Comparison of ENCODE assay signal across 23 cellular contexts in genomic region chr19:12272980-12273901, GRCh38. TPM values are rescaled to one million over a fixed set of nuclear protein-coding genes. Genes with fewer than 3 reads are reported as not detected.
DNase-seq lines count a peak whose midpoint lies in the region; ATAC-seq and TF ChIP-seq lines count a peak whose summit lies in the region.
"Had no signal": no experiment of that assay in that cellular context is flagged by ENCODE, and none has a peak within 500 bp of the region (broad histone marks: within the 10 kb centered on the region; RNA-seq: fewer than 3 reads in every experiment).

No MANE protein-coding gene starts in this region.

- DNase-seq in right cardiac atrium (no peak), cardiac septum (ENCODE audit: low spot score) (no peak), astrocyte of the spinal cord (ENCODE audit: low read depth, low spot score) (peak; percentile 8), SK-N-SH (no peak), DMS153 treated with DMSO at 0.1 percent for 48 hours (lab: John Stamatoyannopoulos, UW; ENCODE audit: unreplicated experiment) (no peak)
- DNase-seq in activated CD4-positive, alpha-beta T cell treated with anti-CD3 and anti-CD28 coated beads, Interleukin-2, amount 10 ng/mL, durations not matched to agents 7 days and 5 days = no peak
- DNase-seq: activated CD4-positive, alpha-beta memory T cell treated with anti-CD3 and anti-CD28 coated beads for 36 hours; activated CD8-positive, alpha-beta memory T cell treated with anti-CD3 and anti-CD28 coated beads, Interleukin-2, amount 50 U/mL, for 48 hours; activated naive CD8-positive, alpha-beta T cell treated with anti-CD3 and anti-CD28 coated beads for 36 hours; AML-193; body of pancreas; DND-41; effector memory CD8-positive, alpha-beta T cell; esophagus squamous epithelium; lower lobe of right lung; NCI-H146; NCI-H526 treated with DMSO at 0.1 percent for 48 hours; psoas muscle; stimulated activated CD4-positive, alpha-beta T cell treated with anti-CD3 and anti-CD28 coated beads, Interleukin-1b, Interleukin-23, amount 100 ng/mL, for 48 hours had no signal

- H2AFZ ChIP-seq in SK-N-SH (ENCODE audit: low read depth) = no peak overlapping the region

- TF ChIP-seq CTCF in astrocyte of the spinal cord (IDR thresholded peaks at IDR 0.05; ENCODE audit: low read depth, low read length) (no peak), SK-N-SH (IDR thresholded peaks at IDR 0.05) (no peak)

- in situ Hi-C loops in astrocyte of the spinal cord (cut with HindIII; ENCODE audit: low sequenced_read_pairs) = no loop called here

- H3K4me2 ChIP-seq in SK-N-SH = no peak overlapping the region

- CTCF ChIA-PET in SK-N-SH (lab: Yijun Ruan, JAX) = no interaction called here
- CTCF ChIA-PET in activated CD4-positive, alpha-beta T cell treated with anti-CD3 and anti-CD28 coated beads, Interleukin-2, amount 10 ng/mL, durations not matched to agents 7 days and 5 days (lab: Charles Lee) = interaction anchor here (0.6 kb wide), 1 partner anchor 21 kb away, joined by 3 read pairs; no protein-coding TSS in a partner anchor

- H3K36me3 ChIP-seq in iPS-20b (ENCODE audit: insufficient read depth, low read depth, low read length) (peaks cover 55% of the 10 kb centered on the region), subcutaneous abdominal adipose tissue (ENCODE audit: control insufficient read depth in 5 of 5, insufficient read depth in 5 of 5, low read length in 5 of 5) (peaks cover 37 to 57% (median 52%) of the 10 kb centered on the region in 5 donors), SK-N-SH (replicated peaks in 1 of 2; ENCODE audit: control insufficient read depth in 1 of 2, insufficient read depth in 2 of 2, low read length in 1 of 2) (peaks cover 24 to 67% of the 10 kb centered on the region in 2 experiments)

- H3K27me3 Mint-ChIP-seq in activated CD4-positive, alpha-beta T cell treated with anti-CD3 and anti-CD28 coated beads, Interleukin-2, amount 10 ng/mL, durations not matched to agents 7 days and 5 days = no peaks in the 10 kb centered on the region
- H3K27me3 Mint-ChIP-seq: activated CD4-positive, alpha-beta memory T cell treated with anti-CD3 and anti-CD28 coated beads for 36 hours; activated naive CD8-positive, alpha-beta T cell treated with anti-CD3 and anti-CD28 coated beads for 36 hours; effector memory CD8-positive, alpha-beta T cell had no signal

- no peak for ATAC-seq in right cardiac atrium
- ATAC-seq: body of pancreas; effector memory CD8-positive, alpha-beta T cell; lower lobe of right lung; psoas muscle; WTC11 had no signal

- H3K9me2 ChIP-seq in SK-N-SH = no peaks in the 10 kb centered on the region

- H3K27ac ChIP-seq in right cardiac atrium (ENCODE audit: low read length) (no peak overlapping the region), iPS-20b (ENCODE audit: low read length) (no peak overlapping the region), subcutaneous abdominal adipose tissue (ENCODE audit: low read depth, low read length) (no peak overlapping the region), SK-N-SH (ENCODE audit: low read depth in 2 of 2, low read length in 1 of 2) (no peak overlapping the region)
- H3K27ac ChIP-seq: body of pancreas, esophagus squamous epithelium, lower lobe of right lung, psoas muscle, suprapubic skin had no signal

- H3F3A ChIP-seq in SK-N-SH (replicated peaks; ENCODE audit: insufficient read depth) = peaks cover 3% of the 10 kb centered on the region

- WGBS in right cardiac atrium = 97% methylated on average over 11 of the region's 11 CpGs
- WGBS in SK-N-SH (ENCODE audit: low lambda C conversion rate) = 86% methylated on average over 11 of the region's 11 CpGs

- H3K4me3 Mint-ChIP-seq in activated CD4-positive, alpha-beta T cell treated with anti-CD3 and anti-CD28 coated beads, Interleukin-2, amount 10 ng/mL, durations not matched to agents 7 days and 5 days = no peak overlapping the region
- H3K4me3 Mint-ChIP-seq: activated CD4-positive, alpha-beta memory T cell treated with anti-CD3 and anti-CD28 coated beads for 36 hours; activated naive CD8-positive, alpha-beta T cell treated with anti-CD3 and anti-CD28 coated beads for 36 hours; effector memory CD8-positive, alpha-beta T cell; WTC11 had no signal

- POLR2A ChIA-PET in SK-N-SH (lab: Yijun Ruan, JAX) = no interaction called here
- POLR2A ChIA-PET in activated CD4-positive, alpha-beta T cell treated with anti-CD3 and anti-CD28 coated beads, Interleukin-2, amount 10 ng/mL, durations not matched to agents 7 days and 5 days (lab: Charles Lee) = no interaction called here

- H3K9ac ChIP-seq in iPS-20b (ENCODE audit: low read depth, low read length) (no peak overlapping the region), subcutaneous abdominal adipose tissue (ENCODE audit: low read length in 5 of 5) (no peak overlapping the region), SK-N-SH (no peak overlapping the region)

- H3K9me3 ChIP-seq in right cardiac atrium (ENCODE audit: control insufficient read depth, low read length) (peaks cover 6% of the 10 kb centered on the region), iPS-20b (ENCODE audit: insufficient read depth, low read depth, low read length) (peaks cover 90% of the 10 kb centered on the region), subcutaneous abdominal adipose tissue (ENCODE audit: control insufficient read depth in 5 of 5, low read length in 5 of 5) (peaks cover 56 to 83% (median 77%) of the 10 kb centered on the region in 5 donors), SK-N-SH (peaks cover 37% of the 10 kb centered on the region)

- H3K4me1 Mint-ChIP-seq in activated CD4-positive, alpha-beta T cell treated with anti-CD3 and anti-CD28 coated beads, Interleukin-2, amount 10 ng/mL, durations not matched to agents 7 days and 5 days = no peaks in the 10 kb centered on the region
- H3K4me1 Mint-ChIP-seq: WTC11 had no signal

- H3K27me3 ChIP-seq in right cardiac atrium (ENCODE audit: control insufficient read depth, insufficient read depth) (no peaks in the 10 kb centered on the region), iPS-20b (ENCODE audit: insufficient read depth, low read length) (no peaks in the 10 kb centered on the region), subcutaneous abdominal adipose tissue (ENCODE audit: control insufficient read depth in 5 of 5, insufficient read depth in 4 of 5, low read length in 5 of 5) (no peaks in the 10 kb centered on the region), SK-N-SH (ENCODE audit: insufficient read depth) (no peaks in the 10 kb centered on the region)
- H3K27me3 ChIP-seq: body of pancreas, esophagus squamous epithelium, suprapubic skin had no signal

- H3K36me3 Mint-ChIP-seq in activated CD4-positive, alpha-beta T cell treated with anti-CD3 and anti-CD28 coated beads, Interleukin-2, amount 10 ng/mL, durations not matched to agents 7 days and 5 days (ENCODE audit: low read depth) = peaks cover 79% of the 10 kb centered on the region

- H4K20me1 ChIP-seq in SK-N-SH (ENCODE audit: insufficient read depth) = no peaks in the 10 kb centered on the region

- H3K27ac Mint-ChIP-seq in activated CD4-positive, alpha-beta T cell treated with anti-CD3 and anti-CD28 coated beads, Interleukin-2, amount 10 ng/mL, durations not matched to agents 7 days and 5 days = no peak overlapping the region
- H3K27ac Mint-ChIP-seq: activated CD4-positive, alpha-beta memory T cell treated with anti-CD3 and anti-CD28 coated beads for 36 hours; activated naive CD8-positive, alpha-beta T cell treated with anti-CD3 and anti-CD28 coated beads for 36 hours; effector memory CD8-positive, alpha-beta T cell; WTC11 had no signal

- TF ChIP-seq RAD21 in SK-N-SH (IDR thresholded peaks at IDR 0.05; ENCODE audit: low read length) = no peak

- TF ChIP-seq EP300 in SK-N-SH (IDR thresholded peaks at IDR 0.05; ENCODE audit: borderline replicate concordance in 1 of 2, low read depth in 1 of 2, low read length in 1 of 2) = no peak

- H3K79me2 ChIP-seq in SK-N-SH (ENCODE audit: insufficient read depth) = peaks cover 23% of the 10 kb centered on the region; the same call in 1 of the 2 replicates

- peak overlapping the region; percentile 5 for H3K4me3 ChIP-seq in right cardiac atrium (ENCODE audit: low read length)
- no peak overlapping the region for H3K4me3 ChIP-seq in astrocyte of the spinal cord (ENCODE audit: low read depth, low read length)
- peak overlapping the region; percentile 35; the same call in 1 of the 2 replicates for H3K4me3 ChIP-seq in iPS-20b (ENCODE audit: low read length)
- H3K4me3 ChIP-seq in subcutaneous abdominal adipose tissue (ENCODE audit: low read depth in 1 of 5, low read length in 5 of 5) = peak overlapping the region; percentile 10 to 66 (median 49)
- peak overlapping the region in 1 of 2 experiments; percentile 17; a peak in 1 of 4 replicates for H3K4me3 ChIP-seq in SK-N-SH (ENCODE audit: low read depth in 2 of 2, low read length in 1 of 2)
- H3K4me3 ChIP-seq: body of pancreas, lower lobe of right lung, psoas muscle, suprapubic skin had no signal

- intact Hi-C loops in right cardiac atrium (cut with DNase I) (no loop called here), cardiac septum (cut with DNase I) (no loop called here)

- H3K4me1 ChIP-seq in right cardiac atrium (ENCODE audit: control insufficient read depth, insufficient read depth, low read length) (no peaks in the 10 kb centered on the region), iPS-20b (ENCODE audit: insufficient read depth, low read length) (no peaks in the 10 kb centered on the region), subcutaneous abdominal adipose tissue (ENCODE audit: control insufficient read depth in 5 of 5, insufficient read depth in 5 of 5, low read length in 5 of 5) (peaks cover 0 to 3% (median 0%) of the 10 kb centered on the region in 5 donors), SK-N-SH (ENCODE audit: control insufficient read depth in 1 of 2, insufficient read depth in 2 of 2, low read depth in 1 of 2, low read length in 1 of 2) (no peaks in the 10 kb centered on the region)
- H3K4me1 ChIP-seq: body of pancreas, esophagus squamous epithelium, lower lobe of right lung, psoas muscle, suprapubic skin had no signal

- peaks cover 67% of the 10 kb centered on the region for H3K9me3 Mint-ChIP-seq in activated CD4-positive, alpha-beta T cell treated with anti-CD3 and anti-CD28 coated beads, Interleukin-2, amount 10 ng/mL, durations not matched to agents 7 days and 5 days

TF ChIP-seq in SK-N-SH, 30 proteins besides CTCF, POLR2A, EP300 and RAD21:
- TF ChIP-seq TCF12 (IDR thresholded peaks at IDR 0.05) (no peak), RXRA (IDR thresholded peaks at IDR 0.05; ENCODE audit: borderline replicate concordance, low read depth) (no peak)

RNA-seq across cellular contexts. Expression of gene ZNF44, which starts 21.4 kb away (rescaled TPM):
- total RNA-seq in right cardiac atrium (10 to 100 TPM in 1 of 4 donors, 1 to 10 TPM in 3; 8.9 to 13.1 (median 9.5) TPM), cardiac septum (10.8 TPM)
- polyA plus RNA-seq in right cardiac atrium (5.3 TPM), SK-N-SH (2012; rRNA removed) (3.4 and 3.6 TPM in 2 replicates)
- polyA plus RNA-seq in SK-N-SH (2012; cell fraction: cytosol; rRNA removed) = 2.8 and 3.0 TPM in 2 replicates
- polyA plus RNA-seq in SK-N-SH (2012; cell fraction: nucleus; rRNA removed) = 7.3 and 10.7 TPM in 2 replicates
- total RNA-seq in activated CD4-positive, alpha-beta T cell treated with anti-CD3 and anti-CD28 coated beads, Interleukin-2, amount 10 ng/mL, durations not matched to agents 7 days and 5 days = 10 to 100 TPM; 15.5 to 15.7 TPM
